1 cellular context compared by ENCODE assay signal in the genomic region with DNA sequence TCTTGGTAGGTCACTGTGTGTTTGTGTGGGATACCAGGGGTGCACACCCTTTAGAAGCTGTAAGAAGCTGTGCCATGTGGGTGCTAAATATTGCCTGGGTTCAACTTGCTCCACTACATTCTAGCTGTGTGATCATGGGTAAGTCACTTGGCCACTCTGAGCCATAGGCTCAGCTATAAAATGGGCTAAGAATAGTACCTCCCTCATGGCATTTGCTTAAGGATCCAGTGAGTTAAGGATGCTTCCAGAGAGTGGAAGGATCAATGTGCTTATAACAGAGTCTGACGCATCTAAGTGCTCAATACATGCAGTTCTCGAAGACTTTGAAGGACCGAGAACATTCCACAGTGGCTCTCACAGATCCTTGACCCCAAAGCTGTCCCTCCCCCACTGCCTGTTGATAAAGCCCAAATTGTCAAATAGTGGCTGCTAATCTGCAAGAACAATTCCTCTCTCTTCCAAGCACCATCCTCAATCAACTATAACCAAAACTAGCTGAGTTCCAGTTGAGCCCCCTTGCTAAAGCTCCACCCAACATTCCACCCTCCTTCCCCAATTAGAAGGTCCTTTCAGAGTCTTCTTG.
A peak's percentile ranks its signal among the peaks of the same experiment; 100 is the strongest.
TF ChIP-seq lines count a peak whose summit lies in the region.

No MANE protein-coding gene starts in this region.

TF ChIP-seq in GM12878, 131 proteins besides CTCF, POLR2A, EP300 and RAD21:
- TF ChIP-seq IKZF1 (conservative IDR thresholded peaks at IDR 0.05) = no peak
- 0 out of 2 replicates have a peak, but pooled peaks have one; percentile 45 for TF ChIP-seq NBN (IDR thresholded peaks at IDR 0.05)
- TF ChIP-seq SMARCA5 (IDR thresholded peaks at IDR 0.05) = peak; percentile 64; the same call in 1 of the 2 replicates
- TF ChIP-seq HSF1 (IDR thresholded peaks at IDR 0.05; ENCODE audit: low read depth, low read length) = no peak
- TF ChIP-seq, protein P1, sequence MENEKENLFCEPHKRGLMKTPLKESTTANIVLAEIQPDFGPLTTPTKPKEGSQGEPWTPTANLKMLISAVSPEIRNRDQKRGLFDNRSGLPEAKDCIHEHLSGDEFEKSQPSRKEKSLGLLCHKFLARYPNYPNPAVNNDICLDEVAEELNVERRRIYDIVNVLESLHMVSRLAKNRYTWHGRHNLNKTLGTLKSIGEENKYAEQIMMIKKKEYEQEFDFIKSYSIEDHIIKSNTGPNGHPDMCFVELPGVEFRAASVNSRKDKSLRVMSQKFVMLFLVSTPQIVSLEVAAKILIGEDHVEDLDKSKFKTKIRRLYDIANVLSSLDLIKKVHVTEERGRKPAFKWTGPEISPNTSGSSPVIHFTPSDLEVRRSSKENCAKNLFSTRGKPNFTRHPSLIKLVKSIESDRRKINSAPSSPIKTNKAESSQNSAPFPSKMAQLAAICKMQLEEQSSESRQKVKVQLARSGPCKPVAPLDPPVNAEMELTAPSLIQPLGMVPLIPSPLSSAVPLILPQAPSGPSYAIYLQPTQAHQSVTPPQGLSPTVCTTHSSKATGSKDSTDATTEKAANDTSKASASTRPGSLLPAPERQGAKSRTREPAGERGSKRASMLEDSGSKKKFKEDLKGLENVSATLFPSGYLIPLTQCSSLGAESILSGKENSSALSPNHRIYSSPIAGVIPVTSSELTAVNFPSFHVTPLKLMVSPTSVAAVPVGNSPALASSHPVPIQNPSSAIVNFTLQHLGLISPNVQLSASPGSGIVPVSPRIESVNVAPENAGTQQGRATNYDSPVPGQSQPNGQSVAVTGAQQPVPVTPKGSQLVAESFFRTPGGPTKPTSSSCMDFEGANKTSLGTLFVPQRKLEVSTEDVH (IDR thresholded peaks at IDR 0.05; ENCODE audit: low read depth, partially characterized antibody) = no peak
- 0 out of 2 replicates have a peak, but pooled peaks have one; percentile 4 for TF ChIP-seq PKNOX1 (IDR thresholded peaks at IDR 0.05)
- TF ChIP-seq, protein P2, sequence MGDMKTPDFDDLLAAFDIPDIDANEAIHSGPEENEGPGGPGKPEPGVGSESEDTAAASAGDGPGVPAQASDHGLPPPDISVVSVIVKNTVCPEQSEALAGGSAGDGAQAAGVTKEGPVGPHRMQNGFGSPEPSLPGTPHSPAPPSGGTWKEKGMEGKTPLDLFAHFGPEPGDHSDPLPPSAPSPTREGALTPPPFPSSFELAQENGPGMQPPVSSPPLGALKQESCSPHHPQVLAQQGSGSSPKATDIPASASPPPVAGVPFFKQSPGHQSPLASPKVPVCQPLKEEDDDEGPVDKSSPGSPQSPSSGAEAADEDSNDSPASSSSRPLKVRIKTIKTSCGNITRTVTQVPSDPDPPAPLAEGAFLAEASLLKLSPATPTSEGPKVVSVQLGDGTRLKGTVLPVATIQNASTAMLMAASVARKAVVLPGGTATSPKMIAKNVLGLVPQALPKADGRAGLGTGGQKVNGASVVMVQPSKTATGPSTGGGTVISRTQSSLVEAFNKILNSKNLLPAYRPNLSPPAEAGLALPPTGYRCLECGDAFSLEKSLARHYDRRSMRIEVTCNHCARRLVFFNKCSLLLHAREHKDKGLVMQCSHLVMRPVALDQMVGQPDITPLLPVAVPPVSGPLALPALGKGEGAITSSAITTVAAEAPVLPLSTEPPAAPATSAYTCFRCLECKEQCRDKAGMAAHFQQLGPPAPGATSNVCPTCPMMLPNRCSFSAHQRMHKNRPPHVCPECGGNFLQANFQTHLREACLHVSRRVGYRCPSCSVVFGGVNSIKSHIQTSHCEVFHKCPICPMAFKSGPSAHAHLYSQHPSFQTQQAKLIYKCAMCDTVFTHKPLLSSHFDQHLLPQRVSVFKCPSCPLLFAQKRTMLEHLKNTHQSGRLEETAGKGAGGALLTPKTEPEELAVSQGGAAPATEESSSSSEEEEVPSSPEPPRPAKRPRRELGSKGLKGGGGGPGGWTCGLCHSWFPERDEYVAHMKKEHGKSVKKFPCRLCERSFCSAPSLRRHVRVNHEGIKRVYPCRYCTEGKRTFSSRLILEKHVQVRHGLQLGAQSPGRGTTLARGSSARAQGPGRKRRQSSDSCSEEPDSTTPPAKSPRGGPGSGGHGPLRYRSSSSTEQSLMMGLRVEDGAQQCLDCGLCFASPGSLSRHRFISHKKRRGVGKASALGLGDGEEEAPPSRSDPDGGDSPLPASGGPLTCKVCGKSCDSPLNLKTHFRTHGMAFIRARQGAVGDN (IDR thresholded peaks at IDR 0.05) = 0 out of 2 replicates have a peak, but pooled peaks have one; percentile 2
